In genomic region chr11:28339488-28339887, GRCh38 we compare ENCODE assay signal across 23 cellular contexts.
"Had no signal": no experiment of that assay in that cellular context is flagged by ENCODE, and none has a peak within 500 bp of the region (broad histone marks: within the 10 kb centered on the region; RNA-seq: fewer than 3 reads in every experiment).

No MANE protein-coding gene starts in this region.

- H3K36me3 ChIP-seq: esophagus squamous epithelium, gastrocnemius medialis, heart right ventricle, left lung, lower lobe of right lung had no signal

- H3K4me3 ChIP-seq: esophagus squamous epithelium, gastrocnemius medialis, heart right ventricle, left lung, lower lobe of right lung, mucosa of descending colon had no signal

- ATAC-seq: effector memory CD8-positive, alpha-beta T cell; esophagus mucosa; gastrocnemius medialis; heart right ventricle; left cardiac atrium; left lung; left ventricle myocardium superior; lower lobe of right lung; mucosa of descending colon; naive thymus-derived CD8-positive, alpha-beta T cell had no signal

- H3K4me1 ChIP-seq: esophagus squamous epithelium, gastrocnemius medialis, heart right ventricle, lower lobe of right lung had no signal

- H3K27ac ChIP-seq: epithelial cell of prostate, esophagus squamous epithelium, gastrocnemius medialis, heart right ventricle, left lung, lower lobe of right lung had no signal

- DNase-seq: cortex of kidney; effector CD8-positive, alpha-beta T cell; effector memory CD8-positive, alpha-beta T cell; endodermal cell; erythroblast; esophagus squamous epithelium; foreskin fibroblast; foreskin melanocyte; gastrocnemius medialis; glutamatergic neuron; head of caudate nucleus; heart right ventricle; hippocampal formation; left cardiac atrium; left lung; left ventricle myocardium superior; lower lobe of right lung; mesenchymal stem cell; mucosa of descending colon; naive B cell; naive thymus-derived CD8-positive, alpha-beta T cell had no signal
